ENCODE assay signal across 8 cellular contexts in the genomic region with DNA sequence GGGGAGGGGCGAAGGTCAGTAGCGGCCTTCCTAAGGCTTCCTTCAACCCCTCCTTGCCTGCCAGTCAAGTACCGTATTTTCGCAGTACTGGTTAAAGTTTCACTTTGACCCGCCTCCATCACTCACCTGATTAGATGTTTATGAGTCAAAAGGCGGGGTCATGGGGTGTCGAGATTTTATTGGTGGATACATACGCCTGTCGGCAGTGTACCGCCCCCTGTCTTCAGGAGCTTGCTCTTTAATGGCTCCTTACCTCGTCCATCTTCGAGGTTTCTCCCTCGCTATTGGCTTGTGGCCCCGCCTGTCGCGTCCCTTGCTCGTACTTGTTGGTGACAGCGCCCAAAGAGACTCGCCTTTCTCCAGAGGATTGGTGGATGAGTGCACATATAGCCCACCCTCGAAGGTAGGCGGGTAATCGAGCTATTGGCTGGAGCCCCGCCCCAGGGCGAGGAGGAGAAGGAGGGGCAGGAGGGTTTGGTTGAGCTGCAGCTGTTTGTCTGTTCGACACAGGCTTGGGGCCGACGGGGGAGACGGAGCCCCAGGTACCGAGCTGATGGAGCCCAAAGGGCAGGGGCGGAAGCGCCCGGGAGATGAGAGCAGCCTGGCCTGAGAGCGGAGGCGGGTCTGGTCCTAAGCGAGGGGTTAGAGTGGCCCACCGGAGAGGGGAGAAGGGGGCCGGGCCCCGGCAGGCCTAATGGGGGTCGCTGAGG. TPM values are rescaled to one million over a fixed set of nuclear protein-coding genes. Genes with fewer than 3 reads are reported as not detected.
DNase-seq lines count a peak whose midpoint lies in the region; ATAC-seq lines count a peak whose summit lies in the region.

A gene with protein sequence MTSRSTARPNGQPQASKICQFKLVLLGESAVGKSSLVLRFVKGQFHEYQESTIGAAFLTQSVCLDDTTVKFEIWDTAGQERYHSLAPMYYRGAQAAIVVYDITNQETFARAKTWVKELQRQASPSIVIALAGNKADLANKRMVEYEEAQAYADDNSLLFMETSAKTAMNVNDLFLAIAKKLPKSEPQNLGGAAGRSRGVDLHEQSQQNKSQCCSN (plus strand): TSS at position 481 of the 710 bp plus-strand sequence. CDS start 12,883 bp downstream, outside the sequence.

- no peaks in the 10 kb centered on the region for H3K27me3 Mint-ChIP-seq in effector memory CD8-positive, alpha-beta T cell

- no peak within 1 kb of the TSS for H3K27ac Mint-ChIP-seq in effector memory CD8-positive, alpha-beta T cell

- no peak within 1 kb of the TSS for H3K4me3 Mint-ChIP-seq in effector memory CD8-positive, alpha-beta T cell

- CTCF ChIA-PET in activated CD8-positive, alpha-beta memory T cell treated with anti-CD3 and anti-CD28 coated beads for 36 hours (lab: Charles Lee) = interaction anchor here (0.6 to 1.1 kb wide), 3 partner anchors 35 to 105 kb away, joined by 3 to 4 read pairs (median 4); no protein-coding TSS in a partner anchor

- peak; percentile 100 for DNase-seq in COR-L47 (lab: John Stamatoyannopoulos, UW)
- DNase-seq in HT1080 (ENCODE audit: low read depth) = peak; percentile 100
- peak; percentile 100 for DNase-seq in NOMO-1 (lab: John Stamatoyannopoulos, UW; ENCODE audit: unreplicated experiment in 2 of 2)
- DNase-seq in effector memory CD8-positive, alpha-beta T cell = peak; percentile 95 to 97 (median 96)
- DNase-seq in lung microvascular endothelial cell (ENCODE audit: low read depth in 2 of 2) = peak; percentile 100
- DNase-seq in stimulated activated CD4-positive, alpha-beta T cell treated with anti-CD3 and anti-CD28 coated beads, TNF-alpha, amount 100 ng/mL, for 48 hours (ENCODE audit: low read depth in 3 of 3) = peak; percentile 91 to 99 (median 95)

- H3K36me3 Mint-ChIP-seq in effector memory CD8-positive, alpha-beta T cell (ENCODE audit: insufficient read depth) = peaks cover 5% of the 10 kb centered on the region

- ATAC-seq in GM21367 (IDR thresholded peaks at IDR 0.05; ENCODE audit: unreplicated experiment) = peak; percentile 90
- ATAC-seq in effector memory CD8-positive, alpha-beta T cell (replicated peaks) = peak; percentile 88

- no peaks in the 10 kb centered on the region for H3K9me3 Mint-ChIP-seq in effector memory CD8-positive, alpha-beta T cell

- peaks cover 16 to 18% of the 10 kb centered on the region in 2 donors for H3K4me1 Mint-ChIP-seq in effector memory CD8-positive, alpha-beta T cell (ENCODE audit: low read depth in 2 of 2)

- POLR2A ChIA-PET in activated CD8-positive, alpha-beta memory T cell treated with anti-CD3 and anti-CD28 coated beads for 36 hours (lab: Charles Lee) = interaction anchor here (0.7 to 1.8 kb wide), 13 partner anchors 11 to 684 kb away, joined by 3 to 9 read pairs (median 4); a partner anchor contains a TSS

RNA-seq across cellular contexts. Expression of the gene that starts here (rescaled TPM):
- 25.8 and 34.4 TPM in 2 replicates for total RNA-seq in HT1080 (2014; rRNA removed; shearing (Covaris generic))
- polyA plus RNA-seq in HT1080 (2015; cell fraction: cytosol; rRNA removed) = 56.4 and 63.0 TPM in 2 replicates
- 53.4 and 56.7 TPM in 2 replicates for polyA plus RNA-seq in HT1080 (2015; cell fraction: nucleus; rRNA removed)
- total RNA-seq in activated CD8-positive, alpha-beta memory T cell treated with anti-CD3 and anti-CD28 coated beads for 36 hours = 10 to 100 TPM; 27.5 to 32.4 TPM
- 25.3 and 32.5 TPM in 2 replicates for total RNA-seq in lung microvascular endothelial cell

Comparison
In these comparisons a context has a peak if more than half of its experiments do, and no peak if none do; other contexts are left out.
1. Peak in every context shown above with its lines: DNase-seq and ATAC-seq.